In genomic region chr3:45604066-45604465, GRCh38 we compare ENCODE assay signal across 16 cellular contexts. TPM values are rescaled to one million over a fixed set of nuclear protein-coding genes. Genes with fewer than 3 reads are reported as not detected.
DNase-seq lines count a peak whose midpoint lies in the region; ATAC-seq, FAIRE-seq and TF ChIP-seq lines count a peak whose summit lies in the region.
"Had no signal": no experiment of that assay in that cellular context is flagged by ENCODE, and none has a peak within 500 bp of the region (broad histone marks: within the 10 kb centered on the region; RNA-seq: fewer than 3 reads in every experiment).

No MANE protein-coding gene starts in this region.

- no TSS peak for BruUV-seq in HepG2 (replicated peaks; lab: Mats Ljungman, UMichigan)

- no peak for FAIRE-seq in HepG2 (lab: Jason Lieb, UNC)

- H4K20me1 ChIP-seq in HepG2 (ENCODE audit: insufficient read depth, low read length) = peaks cover 6% of the 10 kb centered on the region; the same call in 1 of the 2 replicates

- POLR2A ChIA-PET in HepG2 (lab: Yijun Ruan, JAX) = no interaction called here

- H3K27me3 ChIP-seq in right lobe of liver (no peaks in the 10 kb centered on the region), HepG2 (ENCODE audit: control insufficient read depth in 1 of 2, insufficient read depth in 2 of 2, low read length in 2 of 2) (no peaks in the 10 kb centered on the region), esophagus muscularis mucosa (no peaks in the 10 kb centered on the region), skeletal muscle tissue (ENCODE audit: control insufficient read depth in 3 of 3, insufficient read depth in 3 of 3, low read length in 3 of 3) (no peaks in the 10 kb centered on the region)

- CTCF ChIA-PET in HepG2 (lab: Yijun Ruan, JAX; ENCODE audit: low intra/inter-chr PET ratio, low total read pairs) = no interaction called here

- TF ChIP-seq POLR2A in right lobe of liver (IDR thresholded peaks at IDR 0.05) (no peak), HepG2 (IDR thresholded peaks at IDR 0.05; ENCODE audit: insufficient read depth in 1 of 2, low read depth in 2 of 2, low read length in 2 of 2) (no peak), esophagus muscularis mucosa (IDR thresholded peaks at IDR 0.05; ENCODE audit: low read depth) (no peak)

- H3K9ac ChIP-seq in HepG2 (ENCODE audit: insufficient read depth, low read depth, low read length) (no peak overlapping the region), skeletal muscle tissue (ENCODE audit: low read depth in 1 of 3, low read length in 3 of 3) (no peak overlapping the region)

- DNase-seq in right lobe of liver = no peak
- DNase-seq in HepG2 (ENCODE audit: low spot score) = no peak
- DNase-seq in esophagus muscularis mucosa (ENCODE audit: extremely low spot score) = no peak
- DNase-seq in activated T-cell treated with anti-CD3 and anti-CD28 coated beads, Interleukin-2, amount 50 U/mL, for 48 hours = no peak
- DNase-seq: ACHN; CD4-positive, alpha-beta T cell; DND-41; GDM1; MM.1S; NCI-H1105 treated with DMSO at 0.1 percent for 48 hours; NCI-H187; PC-9 had no signal

- H3K4me1 ChIP-seq in right lobe of liver (peaks cover 0 to 67% (median 22%) of the 10 kb centered on the region in 4 donors), HepG2 (ENCODE audit: insufficient read depth, low read length) (peaks cover 21% of the 10 kb centered on the region), esophagus muscularis mucosa (peaks cover 64 to 91% (median 83%) of the 10 kb centered on the region in 4 donors), skeletal muscle tissue (ENCODE audit: control insufficient read depth in 3 of 3, insufficient read depth in 3 of 3, low read length in 3 of 3) (peaks cover 85 to 94% (median 92%) of the 10 kb centered on the region in 3 donors)

- in situ Hi-C loops in HepG2 (cut with HindIII; ENCODE audit: extremely low pct_ligation_motif_present, low pct_unique_long_range_greater_than_20kb) = no loop called here

- no peak overlapping the region for H3K4me2 ChIP-seq in HepG2 (ENCODE audit: low read depth, low read length)
- H3K4me2 ChIP-seq: GM23338, PC-9 had no signal

- peaks cover 64% of the 10 kb centered on the region for H3K79me2 ChIP-seq in HepG2 (ENCODE audit: insufficient read depth, low read length)

- H3K9me3 ChIP-seq in right lobe of liver (no peaks in the 10 kb centered on the region), HepG2 (ENCODE audit: low read length) (no peaks in the 10 kb centered on the region), esophagus muscularis mucosa (no peaks in the 10 kb centered on the region), skeletal muscle tissue (ENCODE audit: control insufficient read depth in 3 of 3, low read length in 3 of 3) (no peaks in the 10 kb centered on the region)

- peak in 2 of 4 donors; percentile 5 to 19 for ATAC-seq in right lobe of liver
- no peak for ATAC-seq in HepG2
- no peak for ATAC-seq in HG03469 (IDR thresholded peaks at IDR 0.05; ENCODE audit: unreplicated experiment)
- no peak for ATAC-seq in HG03045 (IDR thresholded peaks at IDR 0.05; ENCODE audit: unreplicated experiment)
- ATAC-seq: GM23338 had no signal

- H3K27ac ChIP-seq in right lobe of liver = peak overlapping the region in 2 of 3 donors; percentile 38 to 40
- no peak overlapping the region for H3K27ac ChIP-seq in HepG2 (ENCODE audit: extremely low read length, insufficient read depth, low read length)
- H3K27ac ChIP-seq in esophagus muscularis mucosa (replicated peaks in 1 of 4) = peak overlapping the region in 3 of 4 donors; percentile 73 to 82 (median 77)
- peak overlapping the region; percentile 87 for H3K27ac ChIP-seq in skeletal muscle tissue (ENCODE audit: low read depth, low read length)
- H3K27ac ChIP-seq: PC-9 had no signal

- H2AFZ ChIP-seq in HepG2 (ENCODE audit: low read length) = no peak overlapping the region
- H2AFZ ChIP-seq: GM23338, PC-9 had no signal

- intact Hi-C loops in right lobe of liver (cut with DNase I) (no loop called here), HepG2 (cut with micrococcal nuclease; ENCODE audit: unreplicated experiment) (no loop called here), esophagus muscularis mucosa (cut with DNase I) (no loop called here)

- TF ChIP-seq CTCF in right lobe of liver (IDR thresholded peaks at IDR 0.05) (no peak), HepG2 (CRISPR knock-in tag; IDR thresholded peaks at IDR 0.05) (no peak), esophagus muscularis mucosa (IDR thresholded peaks at IDR 0.05) (no peak)

- TF ChIP-seq RAD21 in HepG2 (CRISPR knock-in tag; IDR thresholded peaks at IDR 0.05) = no peak

- TF ChIP-seq EP300 in HepG2 (IDR thresholded peaks at IDR 0.05; ENCODE audit: low read depth in 2 of 2, low read length in 2 of 2) (no peak), HepG2 (CRISPR knock-in tag; IDR thresholded peaks at IDR 0.05; ENCODE audit: borderline replicate concordance) (no peak), esophagus muscularis mucosa (IDR thresholded peaks at IDR 0.05) (no peak)

- 76% methylated on average over 2 of the region's 7 CpGs for WGBS in right lobe of liver (ENCODE audit: insufficient coverage, low coverage, low lambda C conversion rate, missing lambda C conversion rate)
- WGBS in HepG2 (ENCODE audit: low lambda C conversion rate) = 91% methylated on average over 4 of the region's 7 CpGs
- 96% methylated on average over 6 of the region's 7 CpGs for WGBS in esophagus muscularis mucosa

- H3K4me3 ChIP-seq in right lobe of liver (no peak overlapping the region), HepG2 (replicated peaks in 1 of 3; ENCODE audit: insufficient read depth in 1 of 3, low read depth in 2 of 3, low read length in 3 of 3) (no peak overlapping the region), esophagus muscularis mucosa (no peak overlapping the region), skeletal muscle tissue (ENCODE audit: low read length in 3 of 3) (peak overlapping the region in 2 of 3 donors; percentile 33 to 49)
- H3K4me3 ChIP-seq: GM23338, PC-9 had no signal

- H3K36me3 ChIP-seq in right lobe of liver = no peaks in the 10 kb centered on the region
- H3K36me3 ChIP-seq in HepG2 (replicated peaks in 1 of 2; ENCODE audit: control insufficient read depth in 1 of 2, insufficient read depth in 2 of 2, low read length in 2 of 2) = peaks cover 5 to 41% of the 10 kb centered on the region in 2 experiments
- H3K36me3 ChIP-seq in esophagus muscularis mucosa = peaks cover 0 to 6% (median 1%) of the 10 kb centered on the region in 4 donors
- H3K36me3 ChIP-seq in skeletal muscle tissue (ENCODE audit: control insufficient read depth in 3 of 3, insufficient read depth in 3 of 3, low read length in 3 of 3) = no peaks in the 10 kb centered on the region

TF ChIP-seq in HepG2, 621 proteins besides CTCF, POLR2A, EP300 and RAD21 (continues in another document):
- no peak for TF ChIP-seq ZIK1 (CRISPR knock-in tag; IDR thresholded peaks at IDR 0.05; ENCODE audit: borderline replicate concordance, low read depth)
- TF ChIP-seq RNF2 (conservative IDR thresholded peaks at IDR 0.05; ENCODE audit: low read depth) = no peak
- TF ChIP-seq ZNF83 (CRISPR knock-in tag; IDR thresholded peaks at IDR 0.05; ENCODE audit: borderline replicate concordance) = no peak
- TF ChIP-seq DZIP1 (CRISPR knock-in tag; IDR thresholded peaks at IDR 0.05) = no peak
- no peak for TF ChIP-seq NKX3-1 (CRISPR knock-in tag; IDR thresholded peaks at IDR 0.05)
- no peak for TF ChIP-seq FOSL2 (CRISPR knock-in tag; IDR thresholded peaks at IDR 0.05)

RNA-seq across cellular contexts. Expression of gene LIMD1, which starts 9.5 kb away (rescaled TPM):
- total RNA-seq in right lobe of liver = 10 to 100 TPM; 23.4 to 47.7 (median 31.0) TPM
- 11.1 and 13.0 TPM in 2 replicates for total RNA-seq in HepG2 (2016; rRNA removed; fragmentation: Illumina TruSeq; extraction: Trizol)
- 1.4 and 1.5 TPM in 2 replicates for total RNA-seq in HepG2 (2016; cell fraction: cytosol; rRNA removed; fragmentation: Illumina TruSeq; extraction: Trizol; ENCODE audit: low read depth)
- 9.8 and 12.1 TPM in 2 replicates for total RNA-seq in HepG2 (2016; cell fraction: insoluble cytoplasmic fraction; rRNA removed; fragmentation: Illumina TruSeq; extraction: Trizol)
- total RNA-seq in HepG2 (2016; cell fraction: membrane; rRNA removed; fragmentation: Illumina TruSeq; extraction: Trizol) = 5.3 and 6.4 TPM in 2 replicates
- total RNA-seq in HepG2 (2016; cell fraction: nucleus; rRNA removed; fragmentation: Illumina TruSeq; extraction: Trizol) = 11.9 and 15.6 TPM in 2 replicates
- polyA plus RNA-seq in HepG2 (2011; rRNA removed) = 16.4 and 18.7 TPM in 2 replicates
- 7.1 and 7.2 TPM in 2 replicates for polyA plus RNA-seq in HepG2 (2011; cell fraction: cytosol; rRNA removed)
- polyA plus RNA-seq in HepG2 (2011; cell fraction: nucleus; rRNA removed) = 42.2 and 53.6 TPM in 2 replicates
- 4.4 and 6.9 TPM in 2 replicates for polyA plus RNA-seq in HepG2 (2012)
- polyA plus RNA-seq in HepG2 (2016; cell fraction: cytosol; fragmentation: Illumina TruSeq; extraction: Trizol; ENCODE audit: low read depth) = 0.43 and 0.62 TPM in 2 replicates
- polyA plus RNA-seq in HepG2 (2016; cell fraction: insoluble cytoplasmic fraction; fragmentation: Illumina TruSeq; extraction: Trizol; ENCODE audit: low read depth) = 5.8 and 6.2 TPM in 2 replicates
- 1.7 TPM in 2 replicates for polyA plus RNA-seq in HepG2 (2016; cell fraction: membrane; fragmentation: Illumina TruSeq; extraction: Trizol; ENCODE audit: low read depth)
- polyA plus RNA-seq in HepG2 (2016; cell fraction: nucleus; fragmentation: Illumina TruSeq; extraction: Trizol; ENCODE audit: insufficient read depth, low read depth) = 17.4 and 18.9 TPM in 2 replicates
- polyA minus RNA-seq in HepG2 (2011; rRNA and poly(A)+ RNA removed; ENCODE audit: low replicate concordance) = 55.2 and 75.7 TPM in 2 replicates
- 11.3 and 16.1 TPM in 2 replicates for polyA minus RNA-seq in HepG2 (2011; cell fraction: cytosol; rRNA and poly(A)+ RNA removed)
- polyA minus RNA-seq in HepG2 (2011; cell fraction: nucleus; rRNA and poly(A)+ RNA removed) = 27.0 and 32.6 TPM in 2 replicates
- 10 to 100 TPM; 14.6 to 36.1 (median 29.2) TPM for total RNA-seq in esophagus muscularis mucosa
- total RNA-seq in skeletal muscle tissue = 16.2 TPM

Comparison
In these comparisons a context has a peak if more than half of its experiments do, and no peak if none do; other contexts are left out.
1. H3K4me3 ChIP-seq: peak in skeletal muscle tissue (2 of 3); none in right lobe of liver (0 of 3), HepG2 (0 of 3) and esophagus muscularis mucosa (0 of 4).